ENCODE assay signal across 8 cellular contexts in genomic region chr11:75562048-75562835, GRCh38. TPM values are rescaled to one million over a fixed set of nuclear protein-coding genes. Genes with fewer than 3 reads are reported as not detected.
DNase-seq lines count a peak whose midpoint lies in the region; ATAC-seq, FAIRE-seq and TF ChIP-seq lines count a peak whose summit lies in the region.

Gene SERPINH1 (plus strand): TSS chr11:75562253. CDS start chr11:75566350, 4,097 bp downstream.

- H3K4me1 ChIP-seq in Peyer's patch: peaks cover 0 to 73% (median 8%) of the 10 kb centered on the region in 4 donors
- peaks cover 82 to 92% (median 89%) of the 10 kb centered on the region in 4 donors for H3K4me1 ChIP-seq in esophagus muscularis mucosa
- H3K4me1 ChIP-seq in muscle layer of colon (ENCODE audit: insufficient read depth, low read length): peaks cover 82% of the 10 kb centered on the region

- POLR2A ChIA-PET in CD4-positive, alpha-beta T cell (lab: Charles Lee): interaction anchor here (0.5 to 2.5 kb wide), 13 partner anchors 9 to 421 kb away, joined by 3 to 16 read pairs (median 3); partner anchors contain the start of genes GDPD5 and UVRAG

- H3K9me3 Mint-ChIP-seq in CD4-positive, alpha-beta T cell: no peaks in the 10 kb centered on the region
- H3K9me3 Mint-ChIP-seq in stimulated activated naive B cell treated with anti-CD40 and anti-IgM and Interleukin-4, amounts not matched to agents 10 μg/mL and 1 μg/mL and 100 μg/mL, for 72 hours: no peaks in the 10 kb centered on the region

- H3K9ac ChIP-seq in muscle layer of colon (ENCODE audit: low read length): peak within 1 kb of the TSS; percentile 99

- no peaks in the 10 kb centered on the region for H3K27me3 ChIP-seq in CD4-positive, alpha-beta T cell (ENCODE audit: control insufficient read depth, insufficient read depth, low read length)
- H3K27me3 ChIP-seq in Peyer's patch (no peaks in the 10 kb centered on the region), esophagus muscularis mucosa (no peaks in the 10 kb centered on the region), muscle layer of colon (ENCODE audit: control insufficient read depth in 1 of 2, insufficient read depth in 2 of 2, low read length in 2 of 2) (no peaks in the 10 kb centered on the region)

- H3K27ac ChIP-seq in CD4-positive, alpha-beta T cell (ENCODE audit: low read depth, low read length): peak within 1 kb of the TSS; percentile 41
- H3K27ac ChIP-seq in Peyer's patch (peak within 1 kb of the TSS; percentile 87 to 97 (median 94)), esophagus muscularis mucosa (replicated peaks in 1 of 4) (peak within 1 kb of the TSS; percentile 99 to 100 (median 100)), muscle layer of colon (ENCODE audit: low read depth, low read length) (peak within 1 kb of the TSS; percentile 100)

- H3K27ac Mint-ChIP-seq in CD4-positive, alpha-beta T cell: peak within 1 kb of the TSS; percentile 94
- H3K27ac Mint-ChIP-seq in stimulated activated naive B cell treated with anti-CD40 and anti-IgM and Interleukin-4, amounts not matched to agents 10 μg/mL and 1 μg/mL and 100 μg/mL, for 72 hours: peak within 1 kb of the TSS; percentile 96

- FAIRE-seq in HTR-8/SVneo (lab: Jason Lieb, UNC): peak; percentile 89

- H3K4me3 ChIP-seq in Peyer's patch (peak within 1 kb of the TSS; percentile 72 to 76 (median 74)), esophagus muscularis mucosa (peak within 1 kb of the TSS; percentile 85 to 97 (median 94)), muscle layer of colon (ENCODE audit: low read depth in 1 of 2, low read length in 2 of 2) (peak within 1 kb of the TSS; percentile 98 to 100)

- H3K4me1 Mint-ChIP-seq in CD4-positive, alpha-beta T cell (ENCODE audit: low read depth): peaks cover 47% of the 10 kb centered on the region
- peaks cover 14 to 37% of the 10 kb centered on the region in 2 donors for H3K4me1 Mint-ChIP-seq in stimulated activated naive B cell treated with anti-CD40 and anti-IgM and Interleukin-4, amounts not matched to agents 10 μg/mL and 1 μg/mL and 100 μg/mL, for 72 hours

- H3K27me3 Mint-ChIP-seq in CD4-positive, alpha-beta T cell: no peaks in the 10 kb centered on the region
- peaks cover 5 to 15% of the 10 kb centered on the region in 2 donors for H3K27me3 Mint-ChIP-seq in stimulated activated naive B cell treated with anti-CD40 and anti-IgM and Interleukin-4, amounts not matched to agents 10 μg/mL and 1 μg/mL and 100 μg/mL, for 72 hours

- peaks cover 12% of the 10 kb centered on the region for H3K36me3 Mint-ChIP-seq in CD4-positive, alpha-beta T cell (ENCODE audit: low read depth)
- peaks cover 4 to 5% of the 10 kb centered on the region in 2 donors for H3K36me3 Mint-ChIP-seq in stimulated activated naive B cell treated with anti-CD40 and anti-IgM and Interleukin-4, amounts not matched to agents 10 μg/mL and 1 μg/mL and 100 μg/mL, for 72 hours

- CTCF ChIA-PET in CD4-positive, alpha-beta T cell (lab: Charles Lee): no interaction called here

- under 1% methylated on average over 15 of the region's 51 CpGs for WGBS in esophagus muscularis mucosa

- peak; percentile 70 to 88 for TF ChIP-seq POLR2A in Peyer's patch (IDR thresholded peaks at IDR 0.05)
- TF ChIP-seq POLR2A in esophagus muscularis mucosa (IDR thresholded peaks at IDR 0.05; ENCODE audit: low read depth): peak; percentile 63

- DNase-seq in CD4-positive, alpha-beta T cell: peak in 9 of 10 experiments; percentile 22 to 61 (median 46)
- DNase-seq in GM20000 (ENCODE audit: low spot score): peak; percentile 94
- DNase-seq in HTR-8/SVneo (ENCODE audit: insufficient read length, low spot score): peak; percentile 95
- peak; percentile 69 to 92 (median 86) for DNase-seq in Peyer's patch
- DNase-seq in activated T-cell treated with anti-CD3 and anti-CD28 coated beads, Interleukin-2, amount 50 U/mL, for 48 hours: peak; percentile 80 to 84
- peak; percentile 96 for DNase-seq in esophagus muscularis mucosa (ENCODE audit: extremely low spot score)
- peak; percentile 66 for DNase-seq in stimulated activated naive B cell treated with anti-CD40 and anti-IgM and Interleukin-4, amounts not matched to agents 10 μg/mL and 1 μg/mL and 100 μg/mL, for 72 hours

- peak; percentile 78 for ATAC-seq in CD4-positive, alpha-beta T cell (ENCODE audit: poor library complexity)
- ATAC-seq in stimulated activated naive B cell treated with anti-CD40 and anti-IgM and Interleukin-4, amounts not matched to agents 10 μg/mL and 1 μg/mL and 100 μg/mL, for 72 hours (replicated peaks): peak; percentile 89 to 93

- no peaks in the 10 kb centered on the region for H3K9me3 ChIP-seq in CD4-positive, alpha-beta T cell (ENCODE audit: control insufficient read depth, low read length)
- no peaks in the 10 kb centered on the region for H3K9me3 ChIP-seq in Peyer's patch
- H3K9me3 ChIP-seq in esophagus muscularis mucosa: no peaks in the 10 kb centered on the region
- no peaks in the 10 kb centered on the region for H3K9me3 ChIP-seq in muscle layer of colon (ENCODE audit: low read length)

- TF ChIP-seq EP300 in esophagus muscularis mucosa (IDR thresholded peaks at IDR 0.05): no peak

- TF ChIP-seq CTCF in CD4-positive, alpha-beta T cell (IDR thresholded peaks at IDR 0.05): no peak
- TF ChIP-seq CTCF in GM20000 (IDR thresholded peaks at IDR 0.05; ENCODE audit: extremely low read depth, missing control alignments) (no peak), Peyer's patch (IDR thresholded peaks at IDR 0.05) (no peak), esophagus muscularis mucosa (IDR thresholded peaks at IDR 0.05) (peak in 1 of 3 experiments; percentile 10)

- H3K36me3 ChIP-seq in Peyer's patch: peaks cover 0 to 8% (median 0%) of the 10 kb centered on the region in 3 donors
- H3K36me3 ChIP-seq in esophagus muscularis mucosa: peaks cover 8 to 23% (median 16%) of the 10 kb centered on the region in 4 donors
- peaks cover 9% of the 10 kb centered on the region for H3K36me3 ChIP-seq in muscle layer of colon (ENCODE audit: insufficient read depth, low read length)

- intact Hi-C loops in CD4-positive, alpha-beta T cell (cut with DNase I, micrococcal nuclease): no loop called here
- intact Hi-C loops in esophagus muscularis mucosa (cut with DNase I): no loop called here

- H3K4me3 Mint-ChIP-seq in CD4-positive, alpha-beta T cell: peak within 1 kb of the TSS; percentile 99
- peak within 1 kb of the TSS; percentile 99 to 100 for H3K4me3 Mint-ChIP-seq in stimulated activated naive B cell treated with anti-CD40 and anti-IgM and Interleukin-4, amounts not matched to agents 10 μg/mL and 1 μg/mL and 100 μg/mL, for 72 hours

RNA-seq across cellular contexts. Expression of gene SERPINH1, which starts in this region (rescaled TPM):
- total RNA-seq in CD4-positive, alpha-beta T cell: 1 to 10 TPM; 3.5 to 4.1 TPM
- total RNA-seq in Peyer's patch (10 to 100 TPM; 35.4 to 50.9 (median 43.4) TPM), esophagus muscularis mucosa (100 to 1,000 TPM; 162 to 270 (median 219) TPM)

Comparison
In these comparisons a context has a peak if more than half of its experiments do, and no peak if none do; other contexts are left out.
1. Peak in every context shown above with its lines: DNase-seq, ATAC-seq, H3K4me3 ChIP-seq and H3K27ac ChIP-seq.
2. RNA of gene SERPINH1 (total RNA-seq): 162 to 270 TPM in esophagus muscularis mucosa and 35.4 to 50.9 TPM in Peyer's patch; 3.5 to 4.1 TPM in CD4-positive, alpha-beta T cell; every median in the first group is over 4 times any median in the second.
3. DNase-seq: peak in every context shown above with its lines; median percentile 96 in esophagus muscularis mucosa; 95 in HTR-8/SVneo; 94 in GM20000; 86 in Peyer's patch; 82 in activated T-cell treated with anti-CD3 and anti-CD28 coated beads, Interleukin-2, amount 50 U/mL, for 48 hours; 66 in stimulated activated naive B cell treated with anti-CD40 and anti-IgM and Interleukin-4, amounts not matched to agents 10 μg/mL and 1 μg/mL and 100 μg/mL, for 72 hours; 46 in CD4-positive, alpha-beta T cell.
4. H3K27ac ChIP-seq: peak in every context shown above with its lines; median percentile 100 in esophagus muscularis mucosa; 100 in muscle layer of colon; 94 in Peyer's patch; 41 in CD4-positive, alpha-beta T cell.